In genomic region chr1:156601122-156601830, GRCh38 we compare ENCODE assay signal across 7 cellular contexts. TPM values are rescaled to one million over a fixed set of nuclear protein-coding genes. Genes with fewer than 3 reads are reported as not detected.
DNase-seq lines count a peak whose midpoint lies in the region; ATAC-seq, FAIRE-seq and TF ChIP-seq lines count a peak whose summit lies in the region.

GPATCH4 (minus strand) TSS chr1:156601479.

- peaks cover 17% of the 10 kb centered on the region for H3K36me3 Mint-ChIP-seq in activated CD8-positive, alpha-beta memory T cell treated with anti-CD3 and anti-CD28 coated beads, Interleukin-2, amount 10 ng/mL, durations not matched to agents 7 days and 5 days
- peaks cover 16% of the 10 kb centered on the region for H3K36me3 Mint-ChIP-seq in endodermal cell (ENCODE audit: low read depth)

- peak within 1 kb of the TSS; percentile 98 for H3K27ac Mint-ChIP-seq in activated CD8-positive, alpha-beta memory T cell treated with anti-CD3 and anti-CD28 coated beads, Interleukin-2, amount 10 ng/mL, durations not matched to agents 7 days and 5 days
- peak within 1 kb of the TSS; percentile 94 for H3K27ac Mint-ChIP-seq in endodermal cell

- H3K4me3 ChIP-seq in endodermal cell (ENCODE audit: low read length): peak within 1 kb of the TSS; percentile 94

- no peaks in the 10 kb centered on the region for H3K27me3 ChIP-seq in endodermal cell (ENCODE audit: control insufficient read depth, insufficient read depth, low read length, poor library complexity, severe bottlenecking)

- peak; percentile 72 for DNase-seq in HTR-8/SVneo (ENCODE audit: insufficient read length, low spot score)
- DNase-seq in NOMO-1 treated with dmso at 0.1 percent for 144 hours (lab: John Stamatoyannopoulos, UW; ENCODE audit: unreplicated experiment): peak; percentile 49
- peak; percentile 94 for DNase-seq in activated CD8-positive, alpha-beta memory T cell treated with anti-CD3 and anti-CD28 coated beads, Interleukin-2, amount 10 ng/mL, durations not matched to agents 7 days and 5 days
- peak; percentile 93 for DNase-seq in endodermal cell
- peak; percentile 93 for DNase-seq in mesenteric fat pad (ENCODE audit: low spot score)
- DNase-seq in stimulated activated CD8-positive, alpha-beta memory T cell treated with anti-CD3 and anti-CD28 coated beads, Interleukin-15, amount 100 ng/mL, for 1 hour (ENCODE audit: low read depth): peak; percentile 58

- peak within 1 kb of the TSS; percentile 99 for H3K4me3 Mint-ChIP-seq in activated CD8-positive, alpha-beta memory T cell treated with anti-CD3 and anti-CD28 coated beads, Interleukin-2, amount 10 ng/mL, durations not matched to agents 7 days and 5 days
- H3K4me3 Mint-ChIP-seq in endodermal cell: peak within 1 kb of the TSS; percentile 79

- H3K4me1 Mint-ChIP-seq in activated CD8-positive, alpha-beta memory T cell treated with anti-CD3 and anti-CD28 coated beads, Interleukin-2, amount 10 ng/mL, durations not matched to agents 7 days and 5 days: peaks cover 37% of the 10 kb centered on the region
- peaks cover 4% of the 10 kb centered on the region for H3K4me1 Mint-ChIP-seq in endodermal cell

- no peaks in the 10 kb centered on the region for H3K9me3 Mint-ChIP-seq in activated CD8-positive, alpha-beta memory T cell treated with anti-CD3 and anti-CD28 coated beads, Interleukin-2, amount 10 ng/mL, durations not matched to agents 7 days and 5 days (ENCODE audit: low read depth)
- H3K9me3 Mint-ChIP-seq in endodermal cell: no peaks in the 10 kb centered on the region

- peak; percentile 76 for ATAC-seq in GM18511 (IDR thresholded peaks at IDR 0.05; ENCODE audit: unreplicated experiment)
- peak; percentile 85 for ATAC-seq in activated CD8-positive, alpha-beta memory T cell treated with anti-CD3 and anti-CD28 coated beads, Interleukin-2, amount 10 ng/mL, durations not matched to agents 7 days and 5 days

- peaks cover 28% of the 10 kb centered on the region for H3K36me3 ChIP-seq in endodermal cell (ENCODE audit: control insufficient read depth, insufficient read depth, low read length)

- TF ChIP-seq CTCF in endodermal cell (conservative IDR thresholded peaks at IDR 0.05): no peak

- no peaks in the 10 kb centered on the region for H3K27me3 Mint-ChIP-seq in activated CD8-positive, alpha-beta memory T cell treated with anti-CD3 and anti-CD28 coated beads, Interleukin-2, amount 10 ng/mL, durations not matched to agents 7 days and 5 days
- no peaks in the 10 kb centered on the region for H3K27me3 Mint-ChIP-seq in endodermal cell (ENCODE audit: insufficient read depth)

- no peaks in the 10 kb centered on the region for H3K9me3 ChIP-seq in endodermal cell (ENCODE audit: control insufficient read depth, low read length)

- peak within 1 kb of the TSS; percentile 82 for H3K9ac ChIP-seq in endodermal cell (ENCODE audit: extremely low read depth, low read length, poor library complexity, severe bottlenecking)

- no peaks in the 10 kb centered on the region for H3K4me1 ChIP-seq in endodermal cell (ENCODE audit: control insufficient read depth, insufficient read depth, low read length)

- CTCF ChIA-PET in activated CD8-positive, alpha-beta memory T cell treated with anti-CD3 and anti-CD28 coated beads, Interleukin-2, amount 10 ng/mL, durations not matched to agents 7 days and 5 days (lab: Charles Lee): interaction anchor here (0.6 to 4.4 kb wide), 12 partner anchors 10 to 216 kb away, joined by 3 to 23 read pairs (median 8); partner anchors contain the start of genes MEF2D, NAXE and TTC24

- H3K27ac ChIP-seq in endodermal cell (ENCODE audit: low read depth, low read length): peak within 1 kb of the TSS; percentile 14

- WGBS in endodermal cell (ENCODE audit: insufficient coverage in 1 of 2, insufficient read length in 1 of 2), 2 experiments: 1 to 2% methylated on average over 23 to 35 of the region's 35 CpGs

- no peak for FAIRE-seq in HTR-8/SVneo (lab: Jason Lieb, UNC)

RNA-seq across cellular contexts. Expression of gene GPATCH4, which starts in this region (rescaled TPM):
- 10 to 100 TPM; 40.5 to 50.9 TPM for total RNA-seq in activated CD8-positive, alpha-beta memory T cell treated with anti-CD3 and anti-CD28 coated beads, Interleukin-2, amount 10 ng/mL, durations not matched to agents 7 days and 5 days
- total RNA-seq in endodermal cell (10 to 100 TPM; 23.0 to 34.4 TPM), mesenteric fat pad (40.4 TPM)
- 19.7 TPM for polyA plus RNA-seq in endodermal cell (2013, experiment 1 of 2)
- polyA plus RNA-seq in endodermal cell (2013, experiment 2 of 2): 17.4 TPM

Comparison
In these comparisons a context has a peak if more than half of its experiments do, and no peak if none do; other contexts are left out.
1. Peak in every context shown above with its lines: DNase-seq, ATAC-seq, H3K4me3 ChIP-seq and H3K27ac ChIP-seq.